In genomic region chr4:60133414-60133813, GRCh38 we compare ENCODE assay signal across 29 cellular contexts.
DNase-seq lines count a peak whose midpoint lies in the region; ATAC-seq, FAIRE-seq and TF ChIP-seq lines count a peak whose summit lies in the region.
"Had no signal": no experiment of that assay in that cellular context is flagged by ENCODE, and none has a peak within 500 bp of the region (broad histone marks: within the 10 kb centered on the region; RNA-seq: fewer than 3 reads in every experiment).

No MANE protein-coding gene starts in this region.

- H3K4me3 ChIP-seq in ACC112 (ENCODE audit: low read depth, low read length) (no peak overlapping the region), brain microvascular endothelial cell (ENCODE audit: low read depth, low read length) (no peak overlapping the region), keratinocyte (ENCODE audit: control insufficient read depth in 2 of 3, extremely low read depth in 1 of 3, insufficient read depth in 2 of 3, low read depth in 1 of 3, low read length in 3 of 3) (no peak overlapping the region)
- H3K4me3 ChIP-seq: A549, right atrium auricular region, tibial nerve had no signal

- H3K36me3 ChIP-seq in ACC112 (ENCODE audit: insufficient read depth, low read length) (no peaks in the 10 kb centered on the region), brain microvascular endothelial cell (replicated peaks) (no peaks in the 10 kb centered on the region), keratinocyte (ENCODE audit: control insufficient read depth in 2 of 2, extremely low read depth in 1 of 2, insufficient read depth in 2 of 2, low read length in 2 of 2) (no peaks in the 10 kb centered on the region)
- H3K36me3 ChIP-seq: right atrium auricular region, tibial nerve had no signal

- POLR2A ChIA-PET in activated CD8-positive, alpha-beta T cell treated with anti-CD3 and anti-CD28 coated beads, Interleukin-2, amount 10 ng/mL, durations not matched to agents 7 days and 5 days (lab: Charles Lee): no interaction called here

- peak; percentile 1 for DNase-seq in M059J (ENCODE audit: low read depth)
- DNase-seq in brain microvascular endothelial cell: peak; percentile 25
- peak; percentile 13 for DNase-seq in keratinocyte (ENCODE audit: low read depth, low spot score)
- DNase-seq in GM20000 (ENCODE audit: low spot score): no peak
- no peak for DNase-seq in iPS-NIHi11 (ENCODE audit: low spot score)
- no peak for DNase-seq in activated CD8-positive, alpha-beta T cell treated with anti-CD3 and anti-CD28 coated beads, Interleukin-2, amount 10 ng/mL, durations not matched to agents 7 days and 5 days
- DNase-seq: activated B cell treated with CpG ODN at 0.5 μM for 24 hours; activated CD4-positive, alpha-beta T cell treated with anti-CD3 and anti-CD28 coated beads, Interleukin-2, amount 50 U/mL, for 48 hours; activated naive CD8-positive, alpha-beta T cell treated with anti-CD3 and anti-CD28 coated beads, Interleukin-2, amount 50 U/mL, for 24 hours; C1 segment of cervical spinal cord; Calu3; H9; left cardiac atrium; mesendoderm; naive B cell; NCI-H1694; NCI-H748 treated with DMSO at 0.1 percent for 48 hours; stimulated activated CD4-positive, alpha-beta T cell treated with anti-CD3 and anti-CD28 coated beads, Interleukin-12 subunit alpha, Interleukin-12 subunit beta, amount 100 ng/mL, for 4 hours; stimulated activated CD4-positive, alpha-beta T cell treated with anti-CD3 and anti-CD28 coated beads, Interleukin-4, amount 100 ng/mL, for 4 hours; T-helper 9 cell had no signal

- H3K9me1 ChIP-seq in keratinocyte (ENCODE audit: control insufficient read depth, extremely low read depth, insufficient read depth, low read length): no peaks in the 10 kb centered on the region

- no peak for ATAC-seq in GM18907 (IDR thresholded peaks at IDR 0.05; ENCODE audit: unreplicated experiment)
- no peak for ATAC-seq in activated CD8-positive, alpha-beta T cell treated with anti-CD3 and anti-CD28 coated beads, Interleukin-2, amount 10 ng/mL, durations not matched to agents 7 days and 5 days
- ATAC-seq: A549; activated naive CD8-positive, alpha-beta T cell treated with anti-CD3 and anti-CD28 coated beads, Interleukin-2, amount 50 U/mL, for 24 hours; Right ventricle myocardium inferior had no signal

- H3K27me3 Mint-ChIP-seq in activated CD8-positive, alpha-beta T cell treated with anti-CD3 and anti-CD28 coated beads, Interleukin-2, amount 10 ng/mL, durations not matched to agents 7 days and 5 days (ENCODE audit: low read depth): no peaks in the 10 kb centered on the region
- H3K27me3 Mint-ChIP-seq: activated B cell treated with CpG ODN at 0.5 μM for 24 hours; activated naive CD8-positive, alpha-beta T cell treated with anti-CD3 and anti-CD28 coated beads, Interleukin-2, amount 50 U/mL, for 24 hours; naive B cell; stimulated activated naive CD8-positive, alpha-beta T cell treated with anti-CD3 and anti-CD28 coated beads, Interleukin-15, Interleukin-2, amounts not matched to agents 100 ng/mL and 50 ng/mL, for 24 hours had no signal

- H3K27ac ChIP-seq in ACC112 (ENCODE audit: low read depth, low read length): peak overlapping the region; percentile 77
- H3K27ac ChIP-seq in brain microvascular endothelial cell: no peak overlapping the region
- H3K27ac ChIP-seq in keratinocyte (ENCODE audit: control insufficient read depth, insufficient read depth, low read length): no peak overlapping the region
- H3K27ac ChIP-seq: A549, right atrium auricular region, tibial nerve had no signal

- H3K79me2 ChIP-seq in ACC112 (ENCODE audit: control insufficient read depth, insufficient read depth, low read length, unreplicated experiment) (no peaks in the 10 kb centered on the region), keratinocyte (ENCODE audit: control insufficient read depth, insufficient read depth, low read length) (no peaks in the 10 kb centered on the region)

- no peak for TF ChIP-seq CTCF in brain microvascular endothelial cell (IDR thresholded peaks at IDR 0.05; ENCODE audit: low read depth, low read length, missing control alignments)
- TF ChIP-seq CTCF in keratinocyte (optimal IDR thresholded peaks at IDR 0.05 in 1 of 3, IDR thresholded peaks at IDR 0.05 in 1 of 3, conservative IDR thresholded peaks at IDR 0.05 in 1 of 3; ENCODE audit: extremely low read depth in 1 of 3, insufficient read depth in 2 of 3, low read length in 3 of 3): no peak
- TF ChIP-seq CTCF in GM20000 (IDR thresholded peaks at IDR 0.05; ENCODE audit: extremely low read depth, missing control alignments): no peak

- no peak overlapping the region for H3K4me3 Mint-ChIP-seq in activated CD8-positive, alpha-beta T cell treated with anti-CD3 and anti-CD28 coated beads, Interleukin-2, amount 10 ng/mL, durations not matched to agents 7 days and 5 days
- H3K4me3 Mint-ChIP-seq: activated B cell treated with CpG ODN at 0.5 μM for 24 hours; activated naive CD8-positive, alpha-beta T cell treated with anti-CD3 and anti-CD28 coated beads, Interleukin-2, amount 50 U/mL, for 24 hours; H9; naive B cell; stimulated activated naive CD8-positive, alpha-beta T cell treated with anti-CD3 and anti-CD28 coated beads, Interleukin-15, Interleukin-2, amounts not matched to agents 100 ng/mL and 50 ng/mL, for 24 hours had no signal

- no peaks in the 10 kb centered on the region for H4K20me1 ChIP-seq in keratinocyte (ENCODE audit: control insufficient read depth, extremely low read depth, insufficient read depth, low read length)

- H3K36me3 Mint-ChIP-seq in activated CD8-positive, alpha-beta T cell treated with anti-CD3 and anti-CD28 coated beads, Interleukin-2, amount 10 ng/mL, durations not matched to agents 7 days and 5 days (ENCODE audit: low read depth): no peaks in the 10 kb centered on the region
- H3K36me3 Mint-ChIP-seq: naive B cell had no signal

- no peaks in the 10 kb centered on the region for H3K4me1 Mint-ChIP-seq in activated CD8-positive, alpha-beta T cell treated with anti-CD3 and anti-CD28 coated beads, Interleukin-2, amount 10 ng/mL, durations not matched to agents 7 days and 5 days (ENCODE audit: low read depth)
- H3K4me1 Mint-ChIP-seq: activated B cell treated with CpG ODN at 0.5 μM for 24 hours; activated naive CD8-positive, alpha-beta T cell treated with anti-CD3 and anti-CD28 coated beads, Interleukin-2, amount 50 U/mL, for 24 hours; H9; naive B cell had no signal

- in situ Hi-C loops in brain microvascular endothelial cell (cut with HindIII; ENCODE audit: low pct_ligation_motif_present, low sequenced_read_pairs): no loop called here

- H3K27me3 ChIP-seq in ACC112 (ENCODE audit: insufficient read depth, low read length) (no peaks in the 10 kb centered on the region), brain microvascular endothelial cell (replicated peaks) (no peaks in the 10 kb centered on the region), keratinocyte (ENCODE audit: control insufficient read depth, extremely low read depth, insufficient read depth, low read length) (no peaks in the 10 kb centered on the region)
- H3K27me3 ChIP-seq: right atrium auricular region, tibial nerve had no signal

- no peak overlapping the region for H3K4me2 ChIP-seq in keratinocyte (ENCODE audit: control insufficient read depth, extremely low read depth, insufficient read depth, low read depth, low read length)
- H3K4me2 ChIP-seq: A549 had no signal

- CTCF ChIA-PET in activated CD8-positive, alpha-beta T cell treated with anti-CD3 and anti-CD28 coated beads, Interleukin-2, amount 10 ng/mL, durations not matched to agents 7 days and 5 days (lab: Charles Lee): no interaction called here

- H3K9me3 Mint-ChIP-seq in activated CD8-positive, alpha-beta T cell treated with anti-CD3 and anti-CD28 coated beads, Interleukin-2, amount 10 ng/mL, durations not matched to agents 7 days and 5 days (ENCODE audit: insufficient read depth): peaks cover 14% of the 10 kb centered on the region
- H3K9me3 Mint-ChIP-seq: H9, naive B cell had no signal

- H3K27ac Mint-ChIP-seq in activated CD8-positive, alpha-beta T cell treated with anti-CD3 and anti-CD28 coated beads, Interleukin-2, amount 10 ng/mL, durations not matched to agents 7 days and 5 days: no peak overlapping the region
- H3K27ac Mint-ChIP-seq: activated B cell treated with CpG ODN at 0.5 μM for 24 hours; activated naive CD8-positive, alpha-beta T cell treated with anti-CD3 and anti-CD28 coated beads, Interleukin-2, amount 50 U/mL, for 24 hours; H9; naive B cell; stimulated activated naive CD8-positive, alpha-beta T cell treated with anti-CD3 and anti-CD28 coated beads, Interleukin-15, Interleukin-2, amounts not matched to agents 100 ng/mL and 50 ng/mL, for 24 hours had no signal

- FAIRE-seq in keratinocyte (lab: Jason Lieb, UNC): no peak
- FAIRE-seq: A549, endothelial cell of umbilical vein, frontal cortex had no signal

- no peak overlapping the region for H2AFZ ChIP-seq in ACC112 (ENCODE audit: low read length, unreplicated experiment)
- H2AFZ ChIP-seq in keratinocyte (ENCODE audit: control insufficient read depth, low read length): no peak overlapping the region

- dilution Hi-C loops in keratinocyte (cut with MboI; ENCODE audit: extremely low pct_ligation_motif_present, low sequenced_read_pairs): no loop called here

- no peak overlapping the region for H3K9ac ChIP-seq in keratinocyte (ENCODE audit: control insufficient read depth, extremely low read depth, insufficient read depth, low read length)

- no peaks in the 10 kb centered on the region for H3K9me3 ChIP-seq in keratinocyte (ENCODE audit: control insufficient read depth, low read depth, low read length)
- H3K9me3 ChIP-seq: A549, right atrium auricular region, tibial nerve had no signal

- peaks cover 11% of the 10 kb centered on the region for H3K4me1 ChIP-seq in ACC112 (ENCODE audit: control insufficient read depth, insufficient read depth, low read length, unreplicated experiment)
- H3K4me1 ChIP-seq in keratinocyte (ENCODE audit: control insufficient read depth, extremely low read depth, insufficient read depth, low read length): peaks cover 9% of the 10 kb centered on the region
- H3K4me1 ChIP-seq: A549, right atrium auricular region, tibial nerve had no signal

Comparison
In these comparisons a context has a peak if more than half of its experiments do, and no peak if none do; other contexts are left out.
1. DNase-seq: peak in M059J (single experiment), brain microvascular endothelial cell (single experiment) and keratinocyte (single experiment); none in GM20000 (single experiment), iPS-NIHi11 (single experiment) and activated CD8-positive, alpha-beta T cell treated with anti-CD3 and anti-CD28 coated beads, Interleukin-2, amount 10 ng/mL, durations not matched to agents 7 days and 5 days (single experiment).